In genomic region chr2:38795016-38795415, GRCh38 we compare ENCODE assay signal across 2 cellular contexts.
TF ChIP-seq lines count a peak whose summit lies in the region.
"Not testable (repeated sequence)": the region's sequence is repeated elsewhere in the genome, so short reads cannot be mapped to it uniquely, and the experiment has no call there.

No MANE protein-coding gene starts in this region.

TF ChIP-seq in K562, 482 proteins besides CTCF, POLR2A, EP300 and RAD21:
- TF ChIP-seq FOSL1 (tag; conservative IDR thresholded peaks at IDR 0.05) (0 out of 2 replicates have a peak, but pooled peaks have one; percentile 11), EGR1 (conservative IDR thresholded peaks at IDR 0.05) (peak; percentile 35; the same call in 1 of the 2 replicates)
TF ChIP-seq in K562: peak in this region for 2; not testable (repeated sequence) for 480.

TF ChIP-seq in HepG2, 621 proteins besides CTCF, POLR2A, EP300 and RAD21:
- not testable (repeated sequence) for TF ChIP-seq FOXP1 (IDR thresholded peaks at IDR 0.05)
- 0 out of 2 replicates have a peak, but pooled peaks have one; percentile 2 for TF ChIP-seq FOXP1 (CRISPR knock-in tag; IDR thresholded peaks at IDR 0.05)
- TF ChIP-seq THAP11 (CRISPR knock-in tag; IDR thresholded peaks at IDR 0.05): 0 out of 2 replicates have a peak, but pooled peaks have one; percentile 14
